1 cellular context compared by ENCODE assay signal in the genomic region with DNA sequence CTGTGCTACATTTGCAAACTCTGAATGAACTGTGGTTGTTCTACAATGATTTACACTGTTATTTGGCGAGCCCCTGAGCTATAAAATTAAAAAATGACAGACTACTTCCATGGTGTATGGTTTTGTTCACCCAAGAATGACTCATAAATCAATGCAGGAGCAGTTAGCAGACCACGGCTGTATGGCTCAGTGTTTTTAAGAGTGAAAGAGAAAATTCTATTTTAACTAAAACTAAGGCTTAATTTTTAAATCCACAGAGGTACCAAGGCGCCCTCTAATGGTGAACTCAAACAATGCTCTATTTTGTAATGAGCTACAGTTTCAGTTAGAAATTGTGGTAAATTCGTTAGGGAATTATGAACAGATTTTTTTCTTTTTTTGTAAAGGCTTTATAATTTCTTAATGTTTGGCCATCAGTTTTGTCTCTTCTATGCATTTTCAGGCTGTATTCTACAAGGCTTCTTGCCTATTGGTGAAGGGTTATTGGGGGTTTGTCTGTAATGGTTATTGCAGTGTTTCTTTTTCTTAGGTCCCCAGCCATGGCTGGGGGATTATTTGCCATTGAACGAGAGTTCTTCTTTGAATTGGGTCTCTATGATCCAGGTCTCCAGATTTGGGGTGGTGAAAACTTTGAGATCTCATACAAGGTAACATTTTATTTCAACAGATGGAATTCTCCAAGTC.
TF ChIP-seq lines count a peak whose summit lies in the region.

No MANE protein-coding gene starts in this region.

TF ChIP-seq in K562, 482 proteins besides CTCF, POLR2A, EP300 and RAD21:
- TF ChIP-seq HNRNPUL1 (IDR thresholded peaks at IDR 0.05; ENCODE audit: low read length) (no peak), SMC3 (conservative IDR thresholded peaks at IDR 0.05; ENCODE audit: insufficient read depth, low read depth, low read length) (peak; percentile 46), KLF16 (IDR thresholded peaks at IDR 0.05) (peak; percentile 23; the same call in 1 of the 2 replicates)
- TF ChIP-seq, protein P1, sequence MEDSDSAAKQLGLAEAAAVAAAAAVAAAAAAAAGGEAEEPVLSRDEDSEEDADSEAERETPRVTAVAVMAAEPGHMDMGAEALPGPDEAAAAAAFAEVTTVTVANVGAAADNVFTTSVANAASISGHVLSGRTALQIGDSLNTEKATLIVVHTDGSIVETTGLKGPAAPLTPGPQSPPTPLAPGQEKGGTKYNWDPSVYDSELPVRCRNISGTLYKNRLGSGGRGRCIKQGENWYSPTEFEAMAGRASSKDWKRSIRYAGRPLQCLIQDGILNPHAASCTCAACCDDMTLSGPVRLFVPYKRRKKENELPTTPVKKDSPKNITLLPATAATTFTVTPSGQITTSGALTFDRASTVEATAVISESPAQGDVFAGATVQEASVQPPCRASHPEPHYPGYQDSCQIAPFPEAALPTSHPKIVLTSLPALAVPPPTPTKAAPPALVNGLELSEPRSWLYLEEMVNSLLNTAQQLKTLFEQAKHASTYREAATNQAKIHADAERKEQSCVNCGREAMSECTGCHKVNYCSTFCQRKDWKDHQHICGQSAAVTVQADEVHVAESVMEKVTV (CRISPR knock-in tag; IDR thresholded peaks at IDR 0.05) = 0 out of 2 replicates have a peak, but pooled peaks have one; percentile 8
